ENCODE assay signal across 14 cellular contexts in genomic region chr6:155155787-155156447, GRCh38.
A peak's percentile ranks its signal among the peaks of the same experiment; 100 is the strongest.
DNase-seq lines count a peak whose midpoint lies in the region; ATAC-seq and TF ChIP-seq lines count a peak whose summit lies in the region.
"Had no signal": no experiment of that assay in that cellular context is flagged by ENCODE, and none has a peak within 500 bp of the region (broad histone marks: within the 10 kb centered on the region; RNA-seq: fewer than 3 reads in every experiment).

No MANE protein-coding gene starts in this region.

- H3K4me3 Mint-ChIP-seq in CD8-positive, alpha-beta T cell, result no peak overlapping the region
- H3K4me3 Mint-ChIP-seq in activated CD8-positive, alpha-beta T cell treated with anti-CD3 and anti-CD28 coated beads, Interleukin-2, amount 10 ng/mL, durations not matched to agents 7 days and 5 days, result no peak overlapping the region
- H3K4me3 Mint-ChIP-seq: CD4-positive, CD25-positive, alpha-beta regulatory T cell had no signal

- no peaks in the 10 kb centered on the region for H3K27me3 ChIP-seq in CD8-positive, alpha-beta T cell (ENCODE audit: insufficient read depth, low read length)

- peaks cover 7% of the 10 kb centered on the region for H3K4me1 ChIP-seq in CD8-positive, alpha-beta T cell (ENCODE audit: insufficient read depth, low read length)

- H3K4me3 ChIP-seq in CD8-positive, alpha-beta T cell (ENCODE audit: low read depth, low read length), result no peak overlapping the region

- intact Hi-C loops in CD8-positive, alpha-beta T cell (cut with DNase I, micrococcal nuclease), result no loop called here

- no peaks in the 10 kb centered on the region for H3K36me3 Mint-ChIP-seq in CD8-positive, alpha-beta T cell
- peaks cover 11% of the 10 kb centered on the region for H3K36me3 Mint-ChIP-seq in activated CD8-positive, alpha-beta T cell treated with anti-CD3 and anti-CD28 coated beads, Interleukin-2, amount 10 ng/mL, durations not matched to agents 7 days and 5 days (ENCODE audit: low read depth)
- H3K36me3 Mint-ChIP-seq: CD4-positive, CD25-positive, alpha-beta regulatory T cell had no signal

- no peak overlapping the region for H3K27ac Mint-ChIP-seq in CD8-positive, alpha-beta T cell
- H3K27ac Mint-ChIP-seq in activated CD8-positive, alpha-beta T cell treated with anti-CD3 and anti-CD28 coated beads, Interleukin-2, amount 10 ng/mL, durations not matched to agents 7 days and 5 days, result peak overlapping the region; percentile 43

- peak; percentile 40 for ATAC-seq in CD8-positive, alpha-beta T cell
- no peak for ATAC-seq in activated CD8-positive, alpha-beta T cell treated with anti-CD3 and anti-CD28 coated beads, Interleukin-2, amount 10 ng/mL, durations not matched to agents 7 days and 5 days
- ATAC-seq in GM19463 (IDR thresholded peaks at IDR 0.05; ENCODE audit: unreplicated experiment), result no peak

- CTCF ChIA-PET in CD8-positive, alpha-beta T cell (lab: Charles Lee), result no interaction called here
- CTCF ChIA-PET in activated CD8-positive, alpha-beta T cell treated with anti-CD3 and anti-CD28 coated beads, Interleukin-2, amount 10 ng/mL, durations not matched to agents 7 days and 5 days (lab: Charles Lee), result interaction anchor here (1.5 kb wide), 1 partner anchor 18 kb away, joined by 3 read pairs; no protein-coding TSS in a partner anchor

- H3K27me3 Mint-ChIP-seq in CD8-positive, alpha-beta T cell (ENCODE audit: low read depth), result peaks cover 5% of the 10 kb centered on the region
- H3K27me3 Mint-ChIP-seq in activated CD8-positive, alpha-beta T cell treated with anti-CD3 and anti-CD28 coated beads, Interleukin-2, amount 10 ng/mL, durations not matched to agents 7 days and 5 days (ENCODE audit: low read depth), result no peaks in the 10 kb centered on the region
- H3K27me3 Mint-ChIP-seq: CD4-positive, CD25-positive, alpha-beta regulatory T cell had no signal

- no peak overlapping the region for H3K27ac ChIP-seq in CD8-positive, alpha-beta T cell (ENCODE audit: low read depth, low read length)

- POLR2A ChIA-PET in CD8-positive, alpha-beta T cell (lab: Charles Lee), result no interaction called here
- POLR2A ChIA-PET in activated CD8-positive, alpha-beta T cell treated with anti-CD3 and anti-CD28 coated beads, Interleukin-2, amount 10 ng/mL, durations not matched to agents 7 days and 5 days (lab: Charles Lee), result no interaction called here

- no peaks in the 10 kb centered on the region for H3K9me3 ChIP-seq in CD8-positive, alpha-beta T cell (ENCODE audit: low read length)

- H3K4me1 Mint-ChIP-seq in CD8-positive, alpha-beta T cell (ENCODE audit: low read depth), result peaks cover 14% of the 10 kb centered on the region
- H3K4me1 Mint-ChIP-seq in activated CD8-positive, alpha-beta T cell treated with anti-CD3 and anti-CD28 coated beads, Interleukin-2, amount 10 ng/mL, durations not matched to agents 7 days and 5 days (ENCODE audit: low read depth), result peaks cover 70% of the 10 kb centered on the region

- DNase-seq in NCI-H2107 treated with DMSO at 0.1 percent for 48 hours (lab: John Stamatoyannopoulos, UW; ENCODE audit: unreplicated experiment), result peak; percentile 2
- no peak for DNase-seq in NCI-H2107 (lab: John Stamatoyannopoulos, UW)
- DNase-seq in CD8-positive, alpha-beta T cell, result no peak
- DNase-seq in activated CD8-positive, alpha-beta T cell treated with anti-CD3 and anti-CD28 coated beads, Interleukin-2, amount 10 ng/mL, durations not matched to agents 7 days and 5 days, result no peak
- peak; percentile 28 for DNase-seq in kidney glomerular epithelial cell (lab: John Stamatoyannopoulos, UW)
- DNase-seq in NCI-H2171 (lab: John Stamatoyannopoulos, UW), result no peak
- no peak for DNase-seq in NOMO-1 treated with dmso at 0.1 percent for 144 hours (lab: John Stamatoyannopoulos, UW; ENCODE audit: unreplicated experiment)
- DNase-seq: 8988T; CD4-positive, CD25-positive, alpha-beta regulatory T cell; GF-D8; Kasumi-1; NCI-H187; retina had no signal

- TF ChIP-seq CTCF in CD8-positive, alpha-beta T cell (IDR thresholded peaks at IDR 0.05), result no peak

- H3K36me3 ChIP-seq in CD8-positive, alpha-beta T cell (ENCODE audit: insufficient read depth, low read length), result no peaks in the 10 kb centered on the region

- no peaks in the 10 kb centered on the region for H3K9me3 Mint-ChIP-seq in CD8-positive, alpha-beta T cell
- H3K9me3 Mint-ChIP-seq in activated CD8-positive, alpha-beta T cell treated with anti-CD3 and anti-CD28 coated beads, Interleukin-2, amount 10 ng/mL, durations not matched to agents 7 days and 5 days (ENCODE audit: insufficient read depth), result peaks cover 13% of the 10 kb centered on the region

Comparison
In these comparisons a context has a peak if more than half of its experiments do, and no peak if none do; other contexts are left out.
1. DNase-seq: peak in NCI-H2107 treated with DMSO at 0.1 percent for 48 hours (single experiment) and kidney glomerular epithelial cell (single experiment); none in NCI-H2107 (single experiment), CD8-positive, alpha-beta T cell (0 of 7), activated CD8-positive, alpha-beta T cell treated with anti-CD3 and anti-CD28 coated beads, Interleukin-2, amount 10 ng/mL, durations not matched to agents 7 days and 5 days (single experiment), NCI-H2171 (single experiment) and NOMO-1 treated with dmso at 0.1 percent for 144 hours (single experiment).